In genomic region chr3:196009456-196009855, GRCh38 we compare ENCODE assay signal across 5 cellular contexts.
"Had no signal": no experiment of that assay in that cellular context is flagged by ENCODE, and none has a peak within 500 bp of the region (broad histone marks: within the 10 kb centered on the region; RNA-seq: fewer than 3 reads in every experiment).

No MANE protein-coding gene starts in this region.

- DNase-seq: H9, HCEC 1CT, IMR-90 had no signal

- ATAC-seq: GM23338 had no signal

- H3K4me3 ChIP-seq: GM23338, K562 had no signal

- H3K4me3 Mint-ChIP-seq: GM23338, H9 had no signal

- H3K27ac Mint-ChIP-seq: GM23338 had no signal

- H3K4me1 Mint-ChIP-seq: GM23338, H9 had no signal
